8 cellular contexts compared by ENCODE assay signal in genomic region chr19:11435833-11436313, GRCh38. TPM values are rescaled to one million over a fixed set of nuclear protein-coding genes. Genes with fewer than 3 reads are reported as not detected.
DNase-seq lines count a peak whose midpoint lies in the region; ATAC-seq, FAIRE-seq and TF ChIP-seq lines count a peak whose summit lies in the region.

No MANE protein-coding gene starts in this region.

- H2AFZ ChIP-seq in HCT116 (ENCODE audit: low read depth, low read length, poor library complexity, severe bottlenecking), result no peak overlapping the region

- H3K4me1 ChIP-seq in HCT116 (ENCODE audit: control insufficient read depth in 1 of 2, insufficient read depth in 2 of 2, low read length in 2 of 2) (peaks cover 11 to 17% of the 10 kb centered on the region in 2 experiments), iPS-18a (ENCODE audit: control insufficient read depth, low read depth, low read length) (no peaks in the 10 kb centered on the region)

- peak overlapping the region; percentile 98 for H3K9ac ChIP-seq in HCT116 (ENCODE audit: low read length)
- H3K9ac ChIP-seq in iPS-18a (ENCODE audit: low read length), result peak overlapping the region; percentile 86

- no peak for FAIRE-seq in urothelium cell line (lab: Jason Lieb, UNC)

- in situ Hi-C loops in KBM-7 (cut with MboI; ENCODE audit: low pct_unique_long_range_greater_than_20kb, low sequenced_read_pairs), result no loop called here

- no peaks in the 10 kb centered on the region for H3K9me2 ChIP-seq in HCT116 (ENCODE audit: insufficient read depth)

- no peak for TF ChIP-seq POLR2A in HCT116 (IDR thresholded peaks at IDR 0.05; ENCODE audit: borderline replicate concordance, extremely low read depth, insufficient read depth, insufficient read length)

- peak overlapping the region; percentile 100 for H3K4me3 Mint-ChIP-seq in activated naive CD4-positive, alpha-beta T cell treated with anti-CD3 and anti-CD28 coated beads, Interleukin-2, amount 10 ng/mL, durations not matched to agents 7 days and 5 days

- BruUV-seq in HCT116 (replicated peaks; lab: Mats Ljungman, UMichigan), result TSS peak; percentile 78

- no peak for TF ChIP-seq RAD21 in HCT116 (IDR thresholded peaks at IDR 0.05; ENCODE audit: low read depth)

- peaks cover 28% of the 10 kb centered on the region for H3K36me3 Mint-ChIP-seq in activated naive CD4-positive, alpha-beta T cell treated with anti-CD3 and anti-CD28 coated beads, Interleukin-2, amount 10 ng/mL, durations not matched to agents 7 days and 5 days

- H3K4me3 ChIP-seq in HCT116 (replicated peaks in 1 of 2; ENCODE audit: low read depth in 1 of 2, low read length in 2 of 2) (peak overlapping the region; percentile 70 to 98), iPS-18a (ENCODE audit: low read length) (peak overlapping the region; percentile 77)

- CTCF ChIA-PET in HCT116 (lab: Charles Lee), result interaction anchor here (0.6 to 1.6 kb wide), 16 partner anchors 8 to 186 kb away, joined by 3 to 48 read pairs (median 4); partner anchors contain the start of genes ELOF1, EPOR, RGL3 and SWSAP1
- CTCF ChIA-PET in activated naive CD4-positive, alpha-beta T cell treated with anti-CD3 and anti-CD28 coated beads, Interleukin-2, amount 10 ng/mL, durations not matched to agents 7 days and 5 days (lab: Charles Lee), result interaction anchor here (0.5 to 1.9 kb wide), 8 partner anchors 8 to 429 kb away, joined by 3 to 7 read pairs (median 4); partner anchors contain the start of genes EPOR and SWSAP1

- no peaks in the 10 kb centered on the region for H3K9me3 ChIP-seq in HCT116 (ENCODE audit: control insufficient read depth in 1 of 2, insufficient read depth in 1 of 2, low read depth in 1 of 2, low read length in 2 of 2)
- no peaks in the 10 kb centered on the region for H3K9me3 ChIP-seq in iPS-18a (ENCODE audit: control insufficient read depth, low read depth, low read length)

- no peaks in the 10 kb centered on the region for H3K9me3 Mint-ChIP-seq in activated naive CD4-positive, alpha-beta T cell treated with anti-CD3 and anti-CD28 coated beads, Interleukin-2, amount 10 ng/mL, durations not matched to agents 7 days and 5 days

- peak overlapping the region; percentile 70 for H3K27ac ChIP-seq in HCT116 (ENCODE audit: low read depth, low read length)
- H3K27ac ChIP-seq in iPS-18a (ENCODE audit: low read length), result peak overlapping the region; percentile 78

- POLR2A ChIA-PET in HCT116 (lab: Charles Lee), result interaction anchor here (0.6 to 1.4 kb wide), 5 partner anchors 14 to 61 kb away, joined by 3 to 9 read pairs (median 6); partner anchors contain the start of genes EPOR and RGL3

- H3K4me2 ChIP-seq in HCT116 (ENCODE audit: low read length), result peak overlapping the region; percentile 98

- peak; percentile 12 for ATAC-seq in HCT116
- no peak for ATAC-seq in stimulated activated naive CD8-positive, alpha-beta T cell treated with anti-CD3 and anti-CD28 coated beads, Interleukin-15, Interleukin-2, amounts not matched to agents 100 U/mL and 50 U/mL, for 24 hours

- RAD21 ChIA-PET in HCT116 (lab: Charles Lee; ENCODE audit: low non-redundant PET in 1 of 2, low total read pairs in 2 of 2, uncharacterized antibody in 2 of 2, unreplicated experiment in 2 of 2), result interaction anchor here (0.6 to 1.4 kb wide), 3 partner anchors 53 to 55 kb away, joined by 3 read pairs; no protein-coding TSS in a partner anchor

- H3K27me3 Mint-ChIP-seq in activated naive CD4-positive, alpha-beta T cell treated with anti-CD3 and anti-CD28 coated beads, Interleukin-2, amount 10 ng/mL, durations not matched to agents 7 days and 5 days, result peaks cover 7% of the 10 kb centered on the region

- no peak for TF ChIP-seq CTCF in HCT116 (IDR thresholded peaks at IDR 0.05 in 2 of 3, conservative IDR thresholded peaks at IDR 0.05 in 1 of 3; ENCODE audit: borderline replicate concordance in 1 of 3, insufficient read depth in 1 of 3, low read depth in 2 of 3, low read length in 2 of 3)

- intact Hi-C loops in HCT116 (cut with micrococcal nuclease), result loop anchor here (1.0 to 5.0 kb wide), 2 partner anchors 55 to 144 kb away; no protein-coding TSS in a partner anchor

- H3K4me1 Mint-ChIP-seq in activated naive CD4-positive, alpha-beta T cell treated with anti-CD3 and anti-CD28 coated beads, Interleukin-2, amount 10 ng/mL, durations not matched to agents 7 days and 5 days, result peaks cover 24% of the 10 kb centered on the region

- peak overlapping the region; percentile 97 for H3K27ac Mint-ChIP-seq in activated naive CD4-positive, alpha-beta T cell treated with anti-CD3 and anti-CD28 coated beads, Interleukin-2, amount 10 ng/mL, durations not matched to agents 7 days and 5 days

- peaks cover 33% of the 10 kb centered on the region for H3K79me2 ChIP-seq in HCT116 (ENCODE audit: insufficient read depth, low read length)

- H3K36me3 ChIP-seq in HCT116 (ENCODE audit: control insufficient read depth in 1 of 2, insufficient read depth in 2 of 2, low read length in 2 of 2), result peaks cover 18 to 22% of the 10 kb centered on the region in 2 experiments; a peak in 3 of 4 replicates
- peaks cover 16% of the 10 kb centered on the region for H3K36me3 ChIP-seq in iPS-18a (ENCODE audit: control insufficient read depth, low read depth, low read length)

- DNase-seq in AG20443 (ENCODE audit: low spot score) (peak; percentile 27), HCT116 (ENCODE audit: low read depth, low spot score) (no peak), KBM-7 (no peak), urothelium cell line (ENCODE audit: low spot score) (no peak), NCI-H1105 (lab: John Stamatoyannopoulos, UW) (no peak)
- DNase-seq in activated naive CD4-positive, alpha-beta T cell treated with anti-CD3 and anti-CD28 coated beads, Interleukin-2, amount 10 ng/mL, durations not matched to agents 7 days and 5 days, result peak; percentile 39
- DNase-seq in stimulated activated naive CD8-positive, alpha-beta T cell treated with anti-CD3 and anti-CD28 coated beads, Interleukin-15, Interleukin-2, amounts not matched to agents 100 U/mL and 50 U/mL, for 24 hours, result peak; percentile 35

- no peaks in the 10 kb centered on the region for H3K27me3 ChIP-seq in HCT116 (ENCODE audit: insufficient read depth, low read length)
- no peaks in the 10 kb centered on the region for H3K27me3 ChIP-seq in iPS-18a (ENCODE audit: control insufficient read depth, insufficient read depth, low read length)

- no peaks in the 10 kb centered on the region for H4K20me1 ChIP-seq in HCT116 (ENCODE audit: insufficient read depth)

TF ChIP-seq in HCT116, 20 proteins besides CTCF, POLR2A, EP300 and RAD21:
- TF ChIP-seq FOSL1 (IDR thresholded peaks at IDR 0.05; ENCODE audit: low read depth) (no peak), ZFX (IDR thresholded peaks at IDR 0.05) (peak; percentile 9; the same call in 1 of the 2 replicates), SRF (IDR thresholded peaks at IDR 0.05; ENCODE audit: low read depth) (no peak), SIN3A (IDR thresholded peaks at IDR 0.05; ENCODE audit: low read depth) (no peak), JUND (IDR thresholded peaks at IDR 0.05) (no peak)

RNA-seq across cellular contexts. Expression of gene PRKCSH, which starts 0.4 kb away (rescaled TPM):
- 425 TPM for total RNA-seq in HCT116 (2021; ENCODE audit: unreplicated experiment)
- 442 and 449 TPM in 2 replicates for polyA plus RNA-seq in HCT116 (2012)

RNA-seq across cellular contexts. Expression of gene ODAD3, which starts 1.0 kb away (rescaled TPM):
- 0.52 TPM for total RNA-seq in HCT116 (2021; ENCODE audit: unreplicated experiment)
- polyA plus RNA-seq in HCT116 (2012), result 0.17 and 0.21 TPM in 2 replicates

RNA-seq across cellular contexts. Expression of gene RGL3, which starts 16.8 kb away (rescaled TPM):
- 99.2 TPM for total RNA-seq in HCT116 (2021; ENCODE audit: unreplicated experiment)
- polyA plus RNA-seq in HCT116 (2012), result 67.3 and 72.0 TPM in 2 replicates

RNA-seq across cellular contexts. Expression of gene ELAVL3, which starts 45.0 kb away (rescaled TPM):
- total RNA-seq in HCT116 (2021; ENCODE audit: unreplicated experiment), result 0.05 TPM
- polyA plus RNA-seq in HCT116 (2012), result 0.05 and 0.20 TPM in 2 replicates

RNA-seq across cellular contexts. Expression of gene EPOR, which starts 51.8 kb away (rescaled TPM):
- total RNA-seq in HCT116 (2021; ENCODE audit: unreplicated experiment), result 15.3 TPM
- polyA plus RNA-seq in HCT116 (2012), result 16.0 and 17.5 TPM in 2 replicates

Comparison
In these comparisons a context has a peak if more than half of its experiments do, and no peak if none do; other contexts are left out.
1. DNase-seq: peak in AG20443 (single experiment), activated naive CD4-positive, alpha-beta T cell treated with anti-CD3 and anti-CD28 coated beads, Interleukin-2, amount 10 ng/mL, durations not matched to agents 7 days and 5 days (single experiment) and stimulated activated naive CD8-positive, alpha-beta T cell treated with anti-CD3 and anti-CD28 coated beads, Interleukin-15, Interleukin-2, amounts not matched to agents 100 U/mL and 50 U/mL, for 24 hours (single experiment); none in HCT116 (single experiment), KBM-7 (single experiment), urothelium cell line (single experiment) and NCI-H1105 (single experiment).